In genomic region chr7:74311305-74311744, GRCh38 we compare ENCODE assay signal across 1 cellular context.
A peak's percentile ranks its signal among the peaks of the same experiment; 100 is the strongest.
TF ChIP-seq lines count a peak whose summit lies in the region.

No MANE protein-coding gene starts in this region.

TF ChIP-seq in IMR-90, 13 proteins besides CTCF, POLR2A, EP300 and RAD21:
- TF ChIP-seq BHLHE40 (IDR thresholded peaks at IDR 0.05; ENCODE audit: low read depth, low read length) = peak; percentile 52
- no peak for TF ChIP-seq CHD1 (IDR thresholded peaks at IDR 0.05; ENCODE audit: low read depth, low read length)
- TF ChIP-seq RCOR1 (IDR thresholded peaks at IDR 0.05; ENCODE audit: insufficient replicate concordance, low read length) = peak; percentile 29
- peak; percentile 49; the same call in 1 of the 2 replicates for TF ChIP-seq FOS (IDR thresholded peaks at IDR 0.05; ENCODE audit: low read depth, low read length)
